1 cellular context compared by ENCODE assay signal in genomic region chr17:40539711-40540411, GRCh38.
TF ChIP-seq lines count a peak whose summit lies in the region.

No MANE protein-coding gene starts in this region.

TF ChIP-seq in IMR-90, 13 proteins besides CTCF, POLR2A, EP300 and RAD21:
- TF ChIP-seq FOS (IDR thresholded peaks at IDR 0.05; ENCODE audit: low read depth, low read length) (no peak), CEBPB (IDR thresholded peaks at IDR 0.05; ENCODE audit: low read depth, low read length) (no peak), NFE2L2 (IDR thresholded peaks at IDR 0.05; ENCODE audit: low read depth, low read length) (no peak), MXI1 (IDR thresholded peaks at IDR 0.05; ENCODE audit: borderline replicate concordance, low read depth, low read length) (no peak), RCOR1 (IDR thresholded peaks at IDR 0.05; ENCODE audit: insufficient replicate concordance, low read length) (no peak), MAFK (IDR thresholded peaks at IDR 0.05; ENCODE audit: low read depth, low read length) (no peak), SMC3 (IDR thresholded peaks at IDR 0.05; ENCODE audit: low read depth, low read length) (no peak), MAZ (IDR thresholded peaks at IDR 0.05; ENCODE audit: borderline replicate concordance, low read depth, low read length) (no peak), BHLHE40 (IDR thresholded peaks at IDR 0.05; ENCODE audit: low read depth, low read length) (no peak), CHD1 (IDR thresholded peaks at IDR 0.05; ENCODE audit: low read depth, low read length) (no peak), RFX5 (IDR thresholded peaks at IDR 0.05; ENCODE audit: low read depth, low read length) (no peak)
- TF ChIP-seq, protein P1, sequence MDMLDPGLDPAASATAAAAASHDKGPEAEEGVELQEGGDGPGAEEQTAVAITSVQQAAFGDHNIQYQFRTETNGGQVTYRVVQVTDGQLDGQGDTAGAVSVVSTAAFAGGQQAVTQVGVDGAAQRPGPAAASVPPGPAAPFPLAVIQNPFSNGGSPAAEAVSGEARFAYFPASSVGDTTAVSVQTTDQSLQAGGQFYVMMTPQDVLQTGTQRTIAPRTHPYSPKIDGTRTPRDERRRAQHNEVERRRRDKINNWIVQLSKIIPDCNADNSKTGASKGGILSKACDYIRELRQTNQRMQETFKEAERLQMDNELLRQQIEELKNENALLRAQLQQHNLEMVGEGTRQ (IDR thresholded peaks at IDR 0.05; ENCODE audit: low read depth, low read length), result no peak
- TF ChIP-seq, protein P2, sequence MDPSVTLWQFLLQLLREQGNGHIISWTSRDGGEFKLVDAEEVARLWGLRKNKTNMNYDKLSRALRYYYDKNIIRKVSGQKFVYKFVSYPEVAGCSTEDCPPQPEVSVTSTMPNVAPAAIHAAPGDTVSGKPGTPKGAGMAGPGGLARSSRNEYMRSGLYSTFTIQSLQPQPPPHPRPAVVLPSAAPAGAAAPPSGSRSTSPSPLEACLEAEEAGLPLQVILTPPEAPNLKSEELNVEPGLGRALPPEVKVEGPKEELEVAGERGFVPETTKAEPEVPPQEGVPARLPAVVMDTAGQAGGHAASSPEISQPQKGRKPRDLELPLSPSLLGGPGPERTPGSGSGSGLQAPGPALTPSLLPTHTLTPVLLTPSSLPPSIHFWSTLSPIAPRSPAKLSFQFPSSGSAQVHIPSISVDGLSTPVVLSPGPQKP (IDR thresholded peaks at IDR 0.05; ENCODE audit: borderline replicate concordance, low read depth, low read length), result no peak
